Comparison of ENCODE assay signal across 23 cellular contexts in the genomic region with DNA sequence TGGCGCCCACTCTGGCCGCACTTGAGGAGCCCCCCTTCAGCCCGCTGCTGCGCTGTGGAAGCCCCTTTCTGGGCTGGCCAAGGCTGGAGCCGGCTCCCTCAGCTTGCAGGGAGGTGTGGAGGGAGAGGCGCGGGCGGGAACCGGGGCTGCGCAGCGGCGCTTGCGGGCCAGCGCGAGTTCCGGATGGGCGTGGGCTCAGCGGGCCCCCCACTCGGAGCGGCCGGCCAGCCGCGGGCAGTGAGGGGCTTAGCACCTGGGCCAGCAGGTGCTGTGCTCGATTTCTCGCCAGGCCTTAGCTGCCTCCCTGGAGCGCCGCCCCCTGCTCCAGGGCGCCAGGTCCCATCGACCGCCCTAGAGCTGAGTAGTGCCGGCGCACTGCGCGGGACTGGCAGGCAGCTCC. TPM values are rescaled to one million over a fixed set of nuclear protein-coding genes. Genes with fewer than 3 reads are reported as not detected.
"Had no signal": no experiment of that assay in that cellular context is flagged by ENCODE, and none has a peak within 500 bp of the region (broad histone marks: within the 10 kb centered on the region; RNA-seq: fewer than 3 reads in every experiment).

No MANE protein-coding gene starts in this region.

- H3K4me3 ChIP-seq: SJCRH30 had no signal

- H3K27me3 ChIP-seq: SJCRH30 had no signal

- H3K36me3 ChIP-seq: SJCRH30 had no signal

- ATAC-seq: Panc1, PC-3, Right ventricle myocardium inferior, SK-N-SH treated with all-trans-retinoic acid at 6 μM for 48 hours had no signal

- H3K4me1 ChIP-seq: SJCRH30 had no signal

- DNase-seq: Kasumi-1, KG1, MM.1S, NCI-H1092 treated with DMSO at 0.1 percent for 48 hours, NCI-H1436, NCI-H187, NCI-H2029, NCI-H2081 treated with DMSO at 0.1 percent for 48 hours, NCI-H2171, NCI-H226, NCI-H446, NCI-H510A, NCI-H524 treated with DMSO at 0.1 percent for 48 hours, NCI-H69, NCI-H774, PC-3, SHP77 treated with DMSO at 0.1 percent for 48 hours, SJCRH30 had no signal

- H3K27ac ChIP-seq: HL-60, RWPE1, SJCRH30 had no signal

RNA-seq across cellular contexts. Expression of a gene that starts 8.0 kb away (rescaled TPM):
- total RNA-seq: PC-3 had no signal
